Comparison of ENCODE assay signal across 8 cellular contexts in the genomic region with DNA sequence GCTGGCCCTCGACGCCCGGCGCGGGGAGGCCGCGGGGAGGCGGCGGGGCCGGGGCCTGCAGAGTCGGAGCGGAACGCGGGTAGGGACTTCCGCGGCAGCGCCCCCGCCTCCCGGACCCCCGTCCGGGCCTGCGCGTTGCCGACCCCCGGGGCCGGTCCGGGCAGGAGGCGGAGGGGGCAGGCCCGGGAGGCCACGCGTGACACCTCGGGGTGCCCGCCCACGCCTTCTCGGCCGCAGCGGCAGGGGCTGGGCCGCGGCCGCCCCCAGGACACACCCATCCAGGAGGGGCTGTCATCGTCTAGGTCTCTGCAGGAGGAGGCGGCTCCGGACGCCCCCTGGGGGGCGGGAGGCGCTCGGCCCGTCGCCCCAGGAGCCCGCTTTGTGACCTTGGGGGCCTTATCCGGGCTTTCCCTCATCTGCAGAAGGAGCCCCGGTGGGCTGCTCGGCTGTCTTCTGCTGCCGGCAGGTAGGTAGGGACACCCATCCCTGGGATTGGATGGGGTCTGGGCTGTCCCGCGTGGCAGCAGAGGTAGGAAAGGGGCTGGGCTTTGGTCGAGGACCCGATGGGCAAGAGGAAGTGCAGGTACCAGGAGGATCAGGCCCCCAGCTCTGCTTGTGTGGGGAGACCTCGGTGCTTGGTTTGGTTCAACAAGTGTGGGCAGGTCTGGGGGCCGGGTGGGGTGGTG. TPM values are rescaled to one million over a fixed set of nuclear protein-coding genes. Genes with fewer than 3 reads are reported as not detected.
DNase-seq lines count a peak whose midpoint lies in the region; ATAC-seq, FAIRE-seq and TF ChIP-seq lines count a peak whose summit lies in the region.

No MANE protein-coding gene starts in this region.

- peak overlapping the region; percentile 90 for H3K4me3 Mint-ChIP-seq in T-helper 17 cell

- peak; percentile 36 for TF ChIP-seq RAD21 in GM12878 (IDR thresholded peaks at IDR 0.05; ENCODE audit: insufficient read depth, low read depth, low read length)

- H3K9me3 ChIP-seq in DND-41 (ENCODE audit: insufficient read depth, low read length, severe bottlenecking) (no peaks in the 10 kb centered on the region), T-helper 17 cell (ENCODE audit: control insufficient read depth, low read length, poor library complexity, severe bottlenecking) (no peaks in the 10 kb centered on the region), GM12878 (replicated peaks; ENCODE audit: control insufficient read depth, insufficient read depth, low read length) (no peaks in the 10 kb centered on the region; the same call in 2 of the 3 replicates)

- peak; percentile 84 for ATAC-seq in DND-41 (ENCODE audit: insufficient read depth, low read depth)
- ATAC-seq in GM19455 (IDR thresholded peaks at IDR 0.05; ENCODE audit: unreplicated experiment) = peak; percentile 81
- ATAC-seq in HG03558 (IDR thresholded peaks at IDR 0.05; ENCODE audit: extremely low read depth, unreplicated experiment) = peak; percentile 60
- ATAC-seq in T-helper 17 cell = peak; percentile 74
- ATAC-seq in GM12878 = peak; percentile 89

- 3% methylated on average over 30 of the region's 60 CpGs for WGBS in GM12878 (ENCODE audit: insufficient coverage, insufficient replicate concordance, low lambda C conversion rate, missing lambda C conversion rate)

- in situ Hi-C loops in GM12878 (cut with MboI) = no loop called here

- H3K4me3 ChIP-seq in DND-41 (ENCODE audit: low read depth in 1 of 2, low read length in 2 of 2) = peak overlapping the region; percentile 73 to 98
- H3K4me3 ChIP-seq in GM12878 = peak overlapping the region; percentile 73

- H3K27ac Mint-ChIP-seq in T-helper 17 cell = peak overlapping the region; percentile 92

- FAIRE-seq in GM12878 (lab: Jason Lieb, UNC) = no peak

- DNase-seq in DND-41 (peak; percentile 72), T-helper 17 cell (peak; percentile 35 to 49 (median 46)), GM12878 (ENCODE audit: low read depth, low spot score) (no peak), kidney tubule cell (ENCODE audit: low spot score) (peak; percentile 33), DMS79 (lab: John Stamatoyannopoulos, UW) (no peak)
- peak in 2 of 3 donors; percentile 18 to 34 for DNase-seq in stimulated activated CD4-positive, alpha-beta T cell treated with anti-CD3 and anti-CD28 coated beads, TNF-alpha, amount 100 ng/mL, for 1 hour (ENCODE audit: low read depth in 3 of 3, low spot score in 1 of 3)

- intact Hi-C loops in GM12878 (cut with micrococcal nuclease; ENCODE audit: unreplicated experiment) = loop anchor here (5.0 kb wide), 1 partner anchor 60 kb away; the partner anchor contains the start of gene ZDHHC4

- POLR2A ChIA-PET in GM12878 (lab: Charles Lee) = interaction anchor here (0.8 to 1.2 kb wide), 3 partner anchors 27 to 91 kb away, joined by 3 read pairs; no protein-coding TSS in a partner anchor

- BruUV-seq in GM12878 (replicated peaks; lab: Mats Ljungman, UMichigan) = no TSS peak

- H3K27ac ChIP-seq in DND-41 (ENCODE audit: low read length) = peak overlapping the region; percentile 69
- H3K27ac ChIP-seq in GM12878 (ENCODE audit: control insufficient read depth, insufficient read depth) = peak overlapping the region; percentile 58; the same call in 1 of the 2 replicates

- H3K9ac ChIP-seq in DND-41 (ENCODE audit: low read depth, low read length) = peak overlapping the region; percentile 94
- H3K9ac ChIP-seq in GM12878 (ENCODE audit: control insufficient read depth, insufficient read depth, low read length) = peak overlapping the region; percentile 68

- TF ChIP-seq POLR2A in GM12878 (IDR thresholded peaks at IDR 0.05; ENCODE audit: low read depth, low read length) = no peak; the same call in 1 of the 2 replicates

- H3K27me3 Mint-ChIP-seq in T-helper 17 cell = no peaks in the 10 kb centered on the region

- H3K4me1 ChIP-seq in DND-41 (ENCODE audit: insufficient read depth, low read length) (peaks cover 39% of the 10 kb centered on the region), GM12878 (ENCODE audit: control insufficient read depth, insufficient read depth, low read length) (peaks cover 9% of the 10 kb centered on the region; the same call in 1 of the 2 replicates)

- H3K79me2 ChIP-seq in DND-41 (ENCODE audit: insufficient read depth, low read length) = peaks cover 54% of the 10 kb centered on the region
- peaks cover 22% of the 10 kb centered on the region for H3K79me2 ChIP-seq in GM12878 (ENCODE audit: control insufficient read depth, insufficient read depth, low read length)

- H4K20me1 ChIP-seq in DND-41 (ENCODE audit: insufficient read depth, low read length) = peaks cover 38% of the 10 kb centered on the region
- H4K20me1 ChIP-seq in GM12878 (ENCODE audit: control insufficient read depth, insufficient read depth) = no peaks in the 10 kb centered on the region; the same call in 1 of the 2 replicates

- H3K36me3 Mint-ChIP-seq in T-helper 17 cell (ENCODE audit: low read depth) = no peaks in the 10 kb centered on the region

- TF ChIP-seq CTCF in DND-41 (IDR thresholded peaks at IDR 0.05; ENCODE audit: borderline replicate concordance, extremely low read depth, low read length, poor library complexity, severe bottlenecking) (peak; percentile 66), GM12878 (IDR thresholded peaks at IDR 0.05 in 2 of 3, conservative IDR thresholded peaks at IDR 0.05 in 1 of 3; ENCODE audit: control insufficient read depth in 2 of 3, extremely low read depth in 1 of 3, insufficient read depth in 1 of 3, low read depth in 3 of 3, low read length in 3 of 3) (peak; percentile 39 to 64 (median 53))

- CTCF ChIA-PET in GM12878 (lab: Yijun Ruan, JAX) = no interaction called here

- SMC1A ChIA-PET in GM12878 (lab: Charles Lee; ENCODE audit: uncharacterized antibody, unreplicated experiment) = no interaction called here

- TF ChIP-seq EP300 in GM12878 (IDR thresholded peaks at IDR 0.05; ENCODE audit: borderline replicate concordance in 1 of 2, control insufficient read depth in 1 of 2, low read depth in 2 of 2, low read length in 2 of 2) = no peak

- H3K4me2 ChIP-seq in DND-41 (ENCODE audit: insufficient read depth, low read length) (peak overlapping the region; percentile 99), GM12878 (ENCODE audit: control insufficient read depth, insufficient read depth) (peak overlapping the region; percentile 90)

- H2AFZ ChIP-seq in DND-41 (ENCODE audit: low read depth, low read length) (peak overlapping the region; percentile 77), GM12878 (ENCODE audit: control insufficient read depth, low read depth, low read length) (peak overlapping the region; percentile 47; the same call in 1 of the 2 replicates)

- RAD21 ChIA-PET in GM12878 (lab: Charles Lee; ENCODE audit: unreplicated experiment) = interaction anchor here (1.0 kb wide), 1 partner anchor 88 kb away, joined by 3 read pairs; no protein-coding TSS in a partner anchor

- H3K36me3 ChIP-seq in DND-41 (ENCODE audit: insufficient read depth, low read length) = peaks cover 42% of the 10 kb centered on the region
- H3K36me3 ChIP-seq in GM12878 (ENCODE audit: control insufficient read depth in 2 of 2, insufficient read depth in 2 of 2, low read length in 1 of 2) = peaks cover 0 to 8% of the 10 kb centered on the region in 2 experiments; a peak in 3 of 4 replicates

- H3K27me3 ChIP-seq in DND-41 (ENCODE audit: insufficient read depth, low read length, poor library complexity) (no peaks in the 10 kb centered on the region), GM12878 (replicated peaks in 1 of 2; ENCODE audit: control insufficient read depth in 2 of 2, insufficient read depth in 2 of 2, low read length in 1 of 2) (no peaks in the 10 kb centered on the region)

- H3K4me1 Mint-ChIP-seq in T-helper 17 cell = peaks cover 33% of the 10 kb centered on the region

RNA-seq across cellular contexts. Expression of gene ZNF316, which starts 0.6 kb away (rescaled TPM):
- total RNA-seq in T-helper 17 cell = 10 to 100 TPM; 37.1 to 39.9 TPM
- total RNA-seq in GM12878 (2013; cell fraction: nucleolus; rRNA removed) = 42.1 and 54.6 TPM in 2 replicates
- total RNA-seq in GM12878 (2014; rRNA removed) = 10.4 and 12.8 TPM in 2 replicates
- total RNA-seq in GM12878 (2014; rRNA removed; fragmentation: Illumina TruSeq; extraction: Trizol) = 4.3 and 5.4 TPM in 2 replicates
- total RNA-seq in GM12878 (2021) = 22.7 and 28.9 TPM in 2 replicates
- polyA plus RNA-seq in GM12878 (2011; ENCODE audit: low read depth) = 7.2 TPM
- polyA plus RNA-seq in GM12878 (2011; rRNA removed) = 12.5 and 13.8 TPM in 2 replicates
- polyA plus RNA-seq in GM12878 (2011; cell fraction: cytosol; rRNA removed) = 8.4 and 13.7 TPM in 2 replicates
- polyA plus RNA-seq in GM12878 (2011; cell fraction: nucleus; rRNA removed) = 66.9 and 83.1 TPM in 2 replicates
- 21.4 and 26.2 TPM in 2 replicates for polyA plus RNA-seq in GM12878 (2012)
- polyA plus RNA-seq in GM12878 (2014; fragmentation: Illumina TruSeq; extraction: Trizol) = 6.1 and 9.2 TPM in 2 replicates
- polyA plus RNA-seq in GM12878 (2014; fragmentation: Nextera tagmentation; extraction: Ambion mirVana) = under 1 TPM; 0.03 to 0.26 TPM
- polyA plus RNA-seq in GM12878 (2014; rRNA removed) = 15.1 and 19.3 TPM in 2 replicates
- polyA plus RNA-seq in GM12878 (2016; fragmentation: Nextera tagmentation; extraction: Ambion mirVana) = 1 to 10 TPM in 1 of 2 experiments, under 1 TPM in 1; 0.30 to 1.1 TPM
- polyA minus RNA-seq in GM12878 (2011; rRNA and poly(A)+ RNA removed) = 4.6 and 8.1 TPM in 2 replicates
- polyA minus RNA-seq in GM12878 (2011; cell fraction: cytosol; rRNA and poly(A)+ RNA removed) = 4.3 and 7.5 TPM in 2 replicates
- 8.0 and 12.3 TPM in 2 replicates for polyA minus RNA-seq in GM12878 (2011; cell fraction: nucleus; rRNA and poly(A)+ RNA removed)

RNA-seq across cellular contexts. Expression of gene ZNF853, which starts 22.3 kb away (rescaled TPM):
- total RNA-seq in T-helper 17 cell = 1 to 10 TPM in 1 of 2 donors, under 1 TPM in 1; 0.85 to 1.1 TPM
- total RNA-seq in GM12878 (2013; cell fraction: nucleolus; rRNA removed) = 0.61 and 0.73 TPM in 2 replicates
- 0.05 and 0.06 TPM in 2 replicates for total RNA-seq in GM12878 (2014; rRNA removed)
- 0.04 and 0.05 TPM in 2 replicates for total RNA-seq in GM12878 (2014; rRNA removed; fragmentation: Illumina TruSeq; extraction: Trizol)
- 0.11 and 0.13 TPM in 2 replicates for total RNA-seq in GM12878 (2021)
- polyA plus RNA-seq in GM12878 (2011; ENCODE audit: low read depth) = 0.12 TPM
- 0.17 and 0.26 TPM in 2 replicates for polyA plus RNA-seq in GM12878 (2011; rRNA removed)
- 0.25 and 0.33 TPM in 2 replicates for polyA plus RNA-seq in GM12878 (2011; cell fraction: cytosol; rRNA removed)
- polyA plus RNA-seq in GM12878 (2011; cell fraction: nucleus; rRNA removed) = 0.22 and 0.27 TPM in 2 replicates
- 0.19 and 0.25 TPM in 2 replicates for polyA plus RNA-seq in GM12878 (2012)
- 0.04 and 0.05 TPM in 2 replicates for polyA plus RNA-seq in GM12878 (2014; fragmentation: Illumina TruSeq; extraction: Trizol)
- not detected for polyA plus RNA-seq in GM12878 (2014; fragmentation: Nextera tagmentation; extraction: Ambion mirVana)
- polyA plus RNA-seq in GM12878 (2014; rRNA removed) = 0.05 TPM in 1 of 2 replicates, not detected in the other
- polyA plus RNA-seq in GM12878 (2016; fragmentation: Nextera tagmentation; extraction: Ambion mirVana) = under 1 TPM in 1 of 2 experiments, not detected in 1; 0.04 TPM
- polyA minus RNA-seq in GM12878 (2011; rRNA and poly(A)+ RNA removed) = 0.29 and 0.46 TPM in 2 replicates
- polyA minus RNA-seq in GM12878 (2011; cell fraction: cytosol; rRNA and poly(A)+ RNA removed) = 0.21 and 0.40 TPM in 2 replicates
- 0.12 TPM in 1 of 2 replicates, not detected in the other for polyA minus RNA-seq in GM12878 (2011; cell fraction: nucleus; rRNA and poly(A)+ RNA removed)

RNA-seq across cellular contexts. Expression of gene INTS15, which starts 47.9 kb away (rescaled TPM):
- 10 to 100 TPM; 50.5 to 50.7 TPM for total RNA-seq in T-helper 17 cell
- 29.3 and 43.0 TPM in 2 replicates for total RNA-seq in GM12878 (2013; cell fraction: nucleolus; rRNA removed)
- 25.4 and 28.9 TPM in 2 replicates for total RNA-seq in GM12878 (2014; rRNA removed)
- 11.2 and 11.4 TPM in 2 replicates for total RNA-seq in GM12878 (2014; rRNA removed; fragmentation: Illumina TruSeq; extraction: Trizol)
- total RNA-seq in GM12878 (2021) = 25.4 and 28.2 TPM in 2 replicates
- polyA plus RNA-seq in GM12878 (2011; ENCODE audit: low read depth) = 5.8 TPM
- 13.2 and 18.5 TPM in 2 replicates for polyA plus RNA-seq in GM12878 (2011; rRNA removed)
- polyA plus RNA-seq in GM12878 (2011; cell fraction: cytosol; rRNA removed) = 28.0 and 32.3 TPM in 2 replicates
- polyA plus RNA-seq in GM12878 (2011; cell fraction: nucleus; rRNA removed) = 34.2 and 49.2 TPM in 2 replicates
- polyA plus RNA-seq in GM12878 (2012) = 13.2 and 20.1 TPM in 2 replicates
- polyA plus RNA-seq in GM12878 (2014; fragmentation: Illumina TruSeq; extraction: Trizol) = 25.3 and 27.2 TPM in 2 replicates
- polyA plus RNA-seq in GM12878 (2014; fragmentation: Nextera tagmentation; extraction: Ambion mirVana) = 1 to 10 TPM in 1 of 2 experiments, under 1 TPM in 1; 0.89 to 2.4 TPM
- 26.9 and 28.1 TPM in 2 replicates for polyA plus RNA-seq in GM12878 (2014; rRNA removed)
- polyA plus RNA-seq in GM12878 (2016; fragmentation: Nextera tagmentation; extraction: Ambion mirVana) = 10 to 100 TPM; 14.9 to 15.1 TPM
- 8.1 and 22.3 TPM in 2 replicates for polyA minus RNA-seq in GM12878 (2011; rRNA and poly(A)+ RNA removed)
- 8.2 and 10.6 TPM in 2 replicates for polyA minus RNA-seq in GM12878 (2011; cell fraction: cytosol; rRNA and poly(A)+ RNA removed)
- polyA minus RNA-seq in GM12878 (2011; cell fraction: nucleus; rRNA and poly(A)+ RNA removed) = 10.9 and 11.7 TPM in 2 replicates

Comparison
In these comparisons a context has a peak if more than half of its experiments do, and no peak if none do; other contexts are left out.
1. DNase-seq: peak in DND-41 (single experiment), T-helper 17 cell (3 of 3), kidney tubule cell (single experiment) and stimulated activated CD4-positive, alpha-beta T cell treated with anti-CD3 and anti-CD28 coated beads, TNF-alpha, amount 100 ng/mL, for 1 hour (2 of 3); none in GM12878 (single experiment) and DMS79 (single experiment).
2. Peak in every context shown above with its lines, with median percentiles within 50 percentile points of each other: ATAC-seq.